9 cellular contexts compared by ENCODE assay signal in the genomic region with DNA sequence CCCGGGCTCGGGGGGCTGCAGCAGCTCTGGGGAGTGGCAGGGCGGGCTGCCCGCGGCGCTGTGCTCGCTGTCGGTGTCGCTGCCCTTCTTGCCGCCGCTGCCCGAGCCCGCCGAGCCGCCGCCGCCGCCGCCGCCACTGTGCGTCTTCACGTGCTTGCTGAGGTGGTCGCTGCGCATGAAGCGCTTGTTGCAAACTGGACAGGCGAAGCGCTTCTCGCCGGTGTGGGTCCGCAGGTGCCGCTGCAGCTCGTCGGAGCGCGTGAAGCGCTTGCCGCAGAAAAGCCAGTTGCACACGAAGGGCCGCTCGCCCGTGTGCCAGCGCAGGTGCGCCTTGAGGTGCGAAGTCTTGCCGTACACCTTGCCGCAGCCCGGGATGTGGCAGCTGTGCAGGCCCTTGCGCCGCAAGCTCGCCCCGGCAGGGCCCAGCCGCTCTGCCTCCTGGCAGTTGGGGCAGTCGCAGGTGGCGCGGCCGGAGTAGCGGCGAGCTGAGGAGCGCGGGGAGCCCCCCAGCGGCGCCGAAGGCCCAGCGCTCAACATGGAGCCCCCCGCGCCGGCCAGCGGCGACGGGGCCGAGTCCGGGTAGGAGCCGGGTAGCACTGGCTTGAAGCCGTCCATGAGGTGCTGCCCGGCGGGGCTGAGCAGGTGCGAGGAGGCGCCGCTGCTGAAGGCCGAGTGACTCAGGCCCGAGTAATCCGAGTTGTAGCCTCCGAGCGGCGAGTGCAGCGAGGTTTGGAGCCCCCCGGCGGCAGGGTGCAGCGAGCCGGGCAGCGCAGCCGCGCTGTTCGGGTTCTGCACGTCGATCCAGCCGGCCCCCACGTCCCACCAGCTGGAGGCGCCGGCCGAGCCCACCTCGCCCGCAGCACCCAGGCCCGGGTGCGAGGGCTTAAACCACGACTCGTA. TPM values are rescaled to one million over a fixed set of nuclear protein-coding genes. Genes with fewer than 3 reads are reported as not detected.
DNase-seq lines count a peak whose midpoint lies in the region; ATAC-seq, FAIRE-seq and TF ChIP-seq lines count a peak whose summit lies in the region.
"Had no signal": no experiment of that assay in that cellular context is flagged by ENCODE, and none has a peak within 500 bp of the region (broad histone marks: within the 10 kb centered on the region; RNA-seq: fewer than 3 reads in every experiment).

No MANE protein-coding gene starts in this region.

- H3K27ac Mint-ChIP-seq in central memory CD8-positive, alpha-beta T cell (ENCODE audit: low read depth) = no peak overlapping the region
- H3K27ac Mint-ChIP-seq in neural crest cell (ENCODE audit: unreplicated experiment) = no peak overlapping the region
- H3K27ac Mint-ChIP-seq: natural killer cell had no signal

- no peak for FAIRE-seq in D721Med (lab: Jason Lieb, UNC)

- H3K36me3 ChIP-seq in effector memory CD4-positive, alpha-beta T cell (ENCODE audit: control insufficient read depth, insufficient read depth, low read length) = no peaks in the 10 kb centered on the region

- DNase-seq in D721Med (ENCODE audit: insufficient read length, low spot score) (no peak), HuH-7 (ENCODE audit: low spot score) (peak; percentile 89), neural crest cell (ENCODE audit: low read depth, low spot score) (no peak), T-helper 1 cell (no peak)
- DNase-seq in central memory CD8-positive, alpha-beta T cell (ENCODE audit: low spot score in 2 of 2) = no peak
- DNase-seq in effector memory CD4-positive, alpha-beta T cell = no peak
- DNase-seq: natural killer cell had no signal

- peaks cover 5% of the 10 kb centered on the region for H3K4me1 Mint-ChIP-seq in central memory CD8-positive, alpha-beta T cell
- H3K4me1 Mint-ChIP-seq in neural crest cell = peaks cover 68% of the 10 kb centered on the region

- H3K36me3 Mint-ChIP-seq in central memory CD8-positive, alpha-beta T cell (ENCODE audit: insufficient read depth) = peaks cover 7% of the 10 kb centered on the region
- peaks cover 15% of the 10 kb centered on the region for H3K36me3 Mint-ChIP-seq in neural crest cell (ENCODE audit: low read depth)

- no peak overlapping the region for H3K27ac ChIP-seq in effector memory CD4-positive, alpha-beta T cell (ENCODE audit: insufficient read depth, low read length, poor library complexity, severe bottlenecking)

- no peak for ATAC-seq in central memory CD8-positive, alpha-beta T cell (replicated peaks; ENCODE audit: extremely low read depth, poor library complexity, severe bottlenecking)
- ATAC-seq in HG03139 (IDR thresholded peaks at IDR 0.05; ENCODE audit: unreplicated experiment) = no peak
- ATAC-seq in GM19452 (IDR thresholded peaks at IDR 0.05; ENCODE audit: unreplicated experiment) = no peak

- no peak overlapping the region for H3K4me3 ChIP-seq in effector memory CD4-positive, alpha-beta T cell (ENCODE audit: insufficient read depth, low read depth, low read length, poor library complexity, severe bottlenecking)

- H3K27me3 ChIP-seq in effector memory CD4-positive, alpha-beta T cell (replicated peaks; ENCODE audit: control insufficient read depth, insufficient read depth, low read length, poor library complexity, severe bottlenecking) = peaks cover 64% of the 10 kb centered on the region

- peaks cover 35% of the 10 kb centered on the region for H3K4me1 ChIP-seq in effector memory CD4-positive, alpha-beta T cell (ENCODE audit: control insufficient read depth, insufficient read depth, low read length, poor library complexity, severe bottlenecking)

- H3K4me3 Mint-ChIP-seq in central memory CD8-positive, alpha-beta T cell = peak overlapping the region; percentile 57
- peak overlapping the region; percentile 96 for H3K4me3 Mint-ChIP-seq in neural crest cell

- peaks cover 11% of the 10 kb centered on the region for H3K9me3 Mint-ChIP-seq in central memory CD8-positive, alpha-beta T cell
- H3K9me3 Mint-ChIP-seq in neural crest cell = no peaks in the 10 kb centered on the region

- TF ChIP-seq CTCF in D721Med (IDR thresholded peaks at IDR 0.05; ENCODE audit: insufficient read depth, missing control alignments) (peak; percentile 21), neural crest cell (conservative IDR thresholded peaks at IDR 0.05) (peak; percentile 44)

- H3K9me3 ChIP-seq in effector memory CD4-positive, alpha-beta T cell (ENCODE audit: control insufficient read depth, low read length) = no peaks in the 10 kb centered on the region

- H3K27me3 Mint-ChIP-seq in central memory CD8-positive, alpha-beta T cell = peaks cover 90% of the 10 kb centered on the region
- H3K27me3 Mint-ChIP-seq in neural crest cell (ENCODE audit: low read depth) = peaks cover 86% of the 10 kb centered on the region

RNA-seq across cellular contexts. Expression of a gene that starts 2.1 kb away (rescaled TPM):
- total RNA-seq in neural crest cell = 33.7 and 34.1 TPM in 2 replicates
- total RNA-seq: natural killer cell had no signal
